Comparison of ENCODE assay signal across 29 cellular contexts in the genomic region with DNA sequence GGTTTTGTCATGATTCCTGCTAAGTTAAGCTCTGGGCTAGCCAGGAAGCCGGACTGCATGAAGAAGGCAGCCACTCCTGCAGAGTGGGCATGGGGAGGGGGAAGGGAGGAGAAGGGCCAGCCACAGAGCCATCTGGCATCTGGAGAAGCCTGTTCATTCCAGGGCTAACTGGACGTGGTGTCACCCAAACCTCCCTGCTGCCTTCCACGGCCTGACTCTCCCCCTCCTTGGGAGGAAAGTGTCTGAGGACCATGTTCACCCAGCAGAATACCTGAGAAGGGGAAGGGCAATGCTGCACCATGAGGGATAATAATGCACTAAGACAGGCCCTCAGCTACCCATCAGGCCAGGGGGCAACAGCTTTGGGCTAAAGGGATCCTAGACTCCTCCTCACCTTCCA. TPM values are rescaled to one million over a fixed set of nuclear protein-coding genes. Genes with fewer than 3 reads are reported as not detected.
A peak's percentile ranks its signal among the peaks of the same experiment; 100 is the strongest.
DNase-seq lines count a peak whose midpoint lies in the region; ATAC-seq, FAIRE-seq and TF ChIP-seq lines count a peak whose summit lies in the region.
"Had no signal": no experiment of that assay in that cellular context is flagged by ENCODE, and none has a peak within 500 bp of the region (broad histone marks: within the 10 kb centered on the region; RNA-seq: fewer than 3 reads in every experiment).

No MANE protein-coding gene starts in this region.

- intact Hi-C loops in activated B cell treated with CpG ODN at 0.5 μM for 24 hours (cut with micrococcal nuclease), result no loop called here
- intact Hi-C loops in HepG2 (cut with micrococcal nuclease; ENCODE audit: unreplicated experiment), result no loop called here
- intact Hi-C loops in testis (cut with DNase I; ENCODE audit: low total_unique reads), result no loop called here

- H3K9me3 Mint-ChIP-seq in activated B cell treated with CpG ODN at 0.5 μM for 24 hours, result no peaks in the 10 kb centered on the region

- H3K4me1 ChIP-seq in HepG2 (ENCODE audit: insufficient read depth, low read length), result no peaks in the 10 kb centered on the region
- H3K4me1 ChIP-seq in testis, result no peaks in the 10 kb centered on the region
- H3K4me1 ChIP-seq: A549, BLaER1, HAP-1, SJSA1 had no signal

- TF ChIP-seq CTCF in activated B cell treated with CpG ODN at 0.5 μM for 24 hours (IDR thresholded peaks at IDR 0.05) (no peak), HepG2 (CRISPR knock-in tag; IDR thresholded peaks at IDR 0.05) (no peak), testis (IDR thresholded peaks at IDR 0.05) (no peak)

- TF ChIP-seq EP300 in HepG2 (IDR thresholded peaks at IDR 0.05; ENCODE audit: low read depth in 2 of 2, low read length in 2 of 2) (no peak), HepG2 (CRISPR knock-in tag; IDR thresholded peaks at IDR 0.05; ENCODE audit: borderline replicate concordance) (no peak)

- H3K4me3 Mint-ChIP-seq in activated B cell treated with CpG ODN at 0.5 μM for 24 hours, result no peak overlapping the region
- H3K4me3 Mint-ChIP-seq: activated naive CD4-positive, alpha-beta T cell treated with anti-CD3 and anti-CD28 coated beads, Interleukin-2, amount 10 ng/mL, durations not matched to agents 7 days and 5 days; T-helper 1 cell treated with Interleukin-12 subunit alpha and Interleukin-12 subunit beta and Interleukin-4 antibody, amounts not matched to agents 30 μg/mL and 1 μg/mL, for 36 hours had no signal

- H3K27me3 Mint-ChIP-seq in activated B cell treated with CpG ODN at 0.5 μM for 24 hours, result peaks cover 2% of the 10 kb centered on the region
- H3K27me3 Mint-ChIP-seq: activated naive CD4-positive, alpha-beta T cell treated with anti-CD3 and anti-CD28 coated beads, Interleukin-2, amount 10 ng/mL, durations not matched to agents 7 days and 5 days had no signal

- no peaks in the 10 kb centered on the region for H3K36me3 Mint-ChIP-seq in activated B cell treated with CpG ODN at 0.5 μM for 24 hours (ENCODE audit: low read depth)
- H3K36me3 Mint-ChIP-seq: activated naive CD4-positive, alpha-beta T cell treated with anti-CD3 and anti-CD28 coated beads, Interleukin-2, amount 10 ng/mL, durations not matched to agents 7 days and 5 days had no signal

- no peak for FAIRE-seq in HepG2 (lab: Jason Lieb, UNC)
- FAIRE-seq: A549, RCC 7860 had no signal

- no peak overlapping the region for H3K27ac Mint-ChIP-seq in activated B cell treated with CpG ODN at 0.5 μM for 24 hours
- H3K27ac Mint-ChIP-seq: activated naive CD4-positive, alpha-beta T cell treated with anti-CD3 and anti-CD28 coated beads, Interleukin-2, amount 10 ng/mL, durations not matched to agents 7 days and 5 days; T-helper 1 cell treated with Interleukin-12 subunit alpha and Interleukin-12 subunit beta and Interleukin-4 antibody, amounts not matched to agents 30 μg/mL and 1 μg/mL, for 36 hours had no signal

- no peak overlapping the region for H3K9ac ChIP-seq in HepG2 (ENCODE audit: insufficient read depth, low read depth, low read length)
- H3K9ac ChIP-seq: BLaER1 had no signal

- no peaks in the 10 kb centered on the region for H3K79me2 ChIP-seq in HepG2 (ENCODE audit: insufficient read depth, low read length)

- BruUV-seq in HepG2 (replicated peaks; lab: Mats Ljungman, UMichigan), result no TSS peak

- no peaks in the 10 kb centered on the region for H3K4me1 Mint-ChIP-seq in activated B cell treated with CpG ODN at 0.5 μM for 24 hours
- H3K4me1 Mint-ChIP-seq: activated naive CD4-positive, alpha-beta T cell treated with anti-CD3 and anti-CD28 coated beads, Interleukin-2, amount 10 ng/mL, durations not matched to agents 7 days and 5 days had no signal

- POLR2A ChIA-PET in activated B cell treated with CpG ODN at 0.5 μM for 24 hours (lab: Charles Lee) (no interaction called here), HepG2 (lab: Yijun Ruan, JAX) (no interaction called here)

- H3K9me3 ChIP-seq in HepG2 (ENCODE audit: low read length) (no peaks in the 10 kb centered on the region), testis (no peaks in the 10 kb centered on the region)
- H3K9me3 ChIP-seq: HAP-1, psoas muscle, SJSA1 had no signal

- no peak for TF ChIP-seq RAD21 in HepG2 (CRISPR knock-in tag; IDR thresholded peaks at IDR 0.05)

- H2AFZ ChIP-seq in HepG2 (ENCODE audit: low read length), result no peak overlapping the region

- ATAC-seq in activated B cell treated with CpG ODN at 0.5 μM for 24 hours (ENCODE audit: low read depth), result no peak
- ATAC-seq in HepG2, result no peak
- ATAC-seq in GM19397 (IDR thresholded peaks at IDR 0.05; ENCODE audit: unreplicated experiment), result no peak
- ATAC-seq: A549; psoas muscle; stimulated activated naive CD8-positive, alpha-beta T cell treated with anti-CD3 and anti-CD28 coated beads, Interleukin-15, Interleukin-2, amounts not matched to agents 100 U/mL and 50 U/mL, for 24 hours had no signal

- no peak overlapping the region for H3K27ac ChIP-seq in HepG2 (ENCODE audit: extremely low read length, insufficient read depth, low read length)
- H3K27ac ChIP-seq in testis, result no peak overlapping the region
- H3K27ac ChIP-seq: A549, BLaER1, dorsolateral prefrontal cortex, psoas muscle, SJSA1, tibial artery had no signal

- DNase-seq in activated effector memory CD4-positive, alpha-beta T cell treated with anti-CD3 and anti-CD28 coated beads, Interleukin-2, amount 50 U/mL, for 16 hours, result peak; percentile 28
- no peak for DNase-seq in activated effector memory CD4-positive, alpha-beta T cell treated with Interleukin-2 at 50 U/mL for 16 hours
- peak; percentile 6 for DNase-seq in activated B cell treated with CpG ODN at 0.5 μM for 24 hours
- DNase-seq in HepG2 (ENCODE audit: low spot score), result no peak
- peak; percentile 2 for DNase-seq in testis
- DNase-seq in HCEC 1CT, result no peak
- no peak for DNase-seq in DMS153 treated with DMSO at 0.1 percent for 48 hours (lab: John Stamatoyannopoulos, UW; ENCODE audit: unreplicated experiment)
- DNase-seq: activated CD4-positive, alpha-beta T cell treated with anti-CD3 and anti-CD28 coated beads, Interleukin-2, amount 50 U/mL, for 1 hour; activated naive CD4-positive, alpha-beta T cell treated with anti-CD3 and anti-CD28 coated beads, Interleukin-2, amount 10 ng/mL, durations not matched to agents 7 days and 5 days; activated T-cell treated with anti-CD3 and anti-CD28 coated beads for 4 hours; anterior cingulate cortex; central memory CD4-positive, alpha-beta T cell; midbrain; NCI-H1417; NCI-H510A; stimulated activated naive CD8-positive, alpha-beta T cell treated with anti-CD3 and anti-CD28 coated beads, Interleukin-15, Interleukin-2, amounts not matched to agents 100 U/mL and 50 U/mL, for 24 hours had no signal

- H3K36me3 ChIP-seq in HepG2 (replicated peaks in 1 of 2; ENCODE audit: control insufficient read depth in 1 of 2, insufficient read depth in 2 of 2, low read length in 2 of 2) (no peaks in the 10 kb centered on the region), testis (ENCODE audit: low read depth, missing control alignments) (no peaks in the 10 kb centered on the region)
- H3K36me3 ChIP-seq: BLaER1, HAP-1, SJSA1 had no signal

- H4K20me1 ChIP-seq in HepG2 (ENCODE audit: insufficient read depth, low read length), result no peaks in the 10 kb centered on the region
- H4K20me1 ChIP-seq: BLaER1 had no signal

- WGBS in HepG2 (ENCODE audit: low lambda C conversion rate), result no CpG with 5 or more reads among the region's 3 CpGs
- WGBS in testis, 2 donors, result 98 to 100% methylated on average over 2 to 3 of the region's 3 CpGs

- H3K4me3 ChIP-seq in HepG2 (replicated peaks in 1 of 3; ENCODE audit: insufficient read depth in 1 of 3, low read depth in 2 of 3, low read length in 3 of 3) (no peak overlapping the region), testis (no peak overlapping the region)
- H3K4me3 ChIP-seq: A549, BLaER1, dorsolateral prefrontal cortex, HAP-1, psoas muscle, SJSA1, tibial artery had no signal

- no peak overlapping the region for H3K4me2 ChIP-seq in HepG2 (ENCODE audit: low read depth, low read length)
- H3K4me2 ChIP-seq: A549, BLaER1 had no signal

- in situ Hi-C loops in HepG2 (cut with HindIII; ENCODE audit: extremely low pct_ligation_motif_present, low pct_unique_long_range_greater_than_20kb), result no loop called here

- H3K27me3 ChIP-seq in HepG2 (ENCODE audit: control insufficient read depth in 1 of 2, insufficient read depth in 2 of 2, low read length in 2 of 2) (peaks cover 0 to 3% of the 10 kb centered on the region in 2 experiments; a peak in 1 of 5 replicates), testis (no peaks in the 10 kb centered on the region)
- H3K27me3 ChIP-seq: BLaER1, SJSA1, tibial artery had no signal

- CTCF ChIA-PET in activated B cell treated with CpG ODN at 0.5 μM for 24 hours (lab: Charles Lee) (no interaction called here), HepG2 (lab: Yijun Ruan, JAX; ENCODE audit: low intra/inter-chr PET ratio, low total read pairs) (no interaction called here)

- TF ChIP-seq POLR2A in HepG2 (IDR thresholded peaks at IDR 0.05; ENCODE audit: insufficient read depth in 1 of 2, low read depth in 2 of 2, low read length in 2 of 2) (no peak), testis (IDR thresholded peaks at IDR 0.05) (no peak)

RNA-seq across cellular contexts. Expression of gene AQP1, which starts 15.4 kb away (rescaled TPM):
- total RNA-seq in activated B cell treated with CpG ODN at 0.5 μM for 24 hours (0.44 TPM in 1 of 2 replicates, not detected in the other), HepG2 (2016; rRNA removed; fragmentation: Illumina TruSeq; extraction: Trizol) (not detected in 2 replicates), testis (10 to 100 TPM; 15.2 to 28.1 TPM)
- not detected in 2 replicates for total RNA-seq in HepG2 (2016; cell fraction: cytosol; rRNA removed; fragmentation: Illumina TruSeq; extraction: Trizol; ENCODE audit: low read depth)
- not detected in 2 replicates for total RNA-seq in HepG2 (2016; cell fraction: insoluble cytoplasmic fraction; rRNA removed; fragmentation: Illumina TruSeq; extraction: Trizol)
- total RNA-seq in HepG2 (2016; cell fraction: membrane; rRNA removed; fragmentation: Illumina TruSeq; extraction: Trizol), result not detected in 2 replicates
- total RNA-seq in HepG2 (2016; cell fraction: nucleus; rRNA removed; fragmentation: Illumina TruSeq; extraction: Trizol), result not detected in 2 replicates
- polyA plus RNA-seq in HepG2 (2011; rRNA removed) (not detected in 2 replicates), testis (ENCODE audit: insufficient read depth, low read depth, low replicate concordance) (55.8 TPM)
- not detected in 2 replicates for polyA plus RNA-seq in HepG2 (2011; cell fraction: cytosol; rRNA removed)
- polyA plus RNA-seq in HepG2 (2011; cell fraction: nucleus; rRNA removed), result not detected in 2 replicates
- not detected in 2 replicates for polyA plus RNA-seq in HepG2 (2012)
- not detected in 2 replicates for polyA plus RNA-seq in HepG2 (2016; cell fraction: cytosol; fragmentation: Illumina TruSeq; extraction: Trizol; ENCODE audit: low read depth)
- not detected in 2 replicates for polyA plus RNA-seq in HepG2 (2016; cell fraction: insoluble cytoplasmic fraction; fragmentation: Illumina TruSeq; extraction: Trizol; ENCODE audit: low read depth)
- polyA plus RNA-seq in HepG2 (2016; cell fraction: membrane; fragmentation: Illumina TruSeq; extraction: Trizol; ENCODE audit: low read depth), result not detected in 2 replicates
- not detected in 2 replicates for polyA plus RNA-seq in HepG2 (2016; cell fraction: nucleus; fragmentation: Illumina TruSeq; extraction: Trizol; ENCODE audit: insufficient read depth, low read depth)
- 0.08 and 1.7 TPM in 2 replicates for polyA minus RNA-seq in HepG2 (2011; rRNA and poly(A)+ RNA removed; ENCODE audit: low replicate concordance)
- polyA minus RNA-seq in HepG2 (2011; cell fraction: cytosol; rRNA and poly(A)+ RNA removed), result not detected in 2 replicates
- polyA minus RNA-seq in HepG2 (2011; cell fraction: nucleus; rRNA and poly(A)+ RNA removed), result not detected in 2 replicates

RNA-seq across cellular contexts. Expression of gene GHRHR, which starts 36.7 kb away (rescaled TPM):
- total RNA-seq in activated B cell treated with CpG ODN at 0.5 μM for 24 hours (not detected in 2 replicates), HepG2 (2016; rRNA removed; fragmentation: Illumina TruSeq; extraction: Trizol) (not detected in 2 replicates), testis (1 to 10 TPM; 1.4 to 3.6 TPM)
- total RNA-seq in HepG2 (2016; cell fraction: cytosol; rRNA removed; fragmentation: Illumina TruSeq; extraction: Trizol; ENCODE audit: low read depth), result not detected in 2 replicates
- total RNA-seq in HepG2 (2016; cell fraction: insoluble cytoplasmic fraction; rRNA removed; fragmentation: Illumina TruSeq; extraction: Trizol), result not detected in 2 replicates
- total RNA-seq in HepG2 (2016; cell fraction: membrane; rRNA removed; fragmentation: Illumina TruSeq; extraction: Trizol), result not detected in 2 replicates
- not detected in 2 replicates for total RNA-seq in HepG2 (2016; cell fraction: nucleus; rRNA removed; fragmentation: Illumina TruSeq; extraction: Trizol)
- polyA plus RNA-seq in HepG2 (2011; rRNA removed) (not detected in 2 replicates), testis (ENCODE audit: insufficient read depth, low read depth, low replicate concordance) (2.1 TPM)
- polyA plus RNA-seq in HepG2 (2011; cell fraction: cytosol; rRNA removed), result not detected in 2 replicates
- polyA plus RNA-seq in HepG2 (2011; cell fraction: nucleus; rRNA removed), result not detected in 2 replicates
- not detected in 2 replicates for polyA plus RNA-seq in HepG2 (2012)
- polyA plus RNA-seq in HepG2 (2016; cell fraction: cytosol; fragmentation: Illumina TruSeq; extraction: Trizol; ENCODE audit: low read depth), result not detected in 2 replicates
- not detected in 2 replicates for polyA plus RNA-seq in HepG2 (2016; cell fraction: insoluble cytoplasmic fraction; fragmentation: Illumina TruSeq; extraction: Trizol; ENCODE audit: low read depth)
- polyA plus RNA-seq in HepG2 (2016; cell fraction: membrane; fragmentation: Illumina TruSeq; extraction: Trizol; ENCODE audit: low read depth), result not detected in 2 replicates
- not detected in 2 replicates for polyA plus RNA-seq in HepG2 (2016; cell fraction: nucleus; fragmentation: Illumina TruSeq; extraction: Trizol; ENCODE audit: insufficient read depth, low read depth)
- polyA minus RNA-seq in HepG2 (2011; rRNA and poly(A)+ RNA removed; ENCODE audit: low replicate concordance), result not detected in 2 replicates
- not detected in 2 replicates for polyA minus RNA-seq in HepG2 (2011; cell fraction: cytosol; rRNA and poly(A)+ RNA removed)
- not detected in 2 replicates for polyA minus RNA-seq in HepG2 (2011; cell fraction: nucleus; rRNA and poly(A)+ RNA removed)
- total RNA-seq: M059J, psoas muscle, SJSA1, skeletal muscle tissue had no signal
- polyA plus RNA-seq: A549, neural cell had no signal

Comparison
In these comparisons a context has a peak if more than half of its experiments do, and no peak if none do; other contexts are left out.
1. DNase-seq: peak in activated effector memory CD4-positive, alpha-beta T cell treated with anti-CD3 and anti-CD28 coated beads, Interleukin-2, amount 50 U/mL, for 16 hours (single experiment), activated B cell treated with CpG ODN at 0.5 μM for 24 hours (single experiment) and testis (single experiment); none in activated effector memory CD4-positive, alpha-beta T cell treated with Interleukin-2 at 50 U/mL for 16 hours (single experiment), HepG2 (single experiment), HCEC 1CT (single experiment) and DMS153 treated with DMSO at 0.1 percent for 48 hours (single experiment).
2. RNA of gene AQP1, which starts 15.4 kb away (total RNA-seq): 15.2 to 28.1 TPM in testis; 0.44 TPM in activated B cell treated with CpG ODN at 0.5 μM for 24 hours and not detected in HepG2; every median in the first group is over 10 times any median in the second.